Comparison of ENCODE assay signal across 18 cellular contexts in genomic region chr1:208928335-208928734, GRCh38.
A peak's percentile ranks its signal among the peaks of the same experiment; 100 is the strongest.
DNase-seq lines count a peak whose midpoint lies in the region; ATAC-seq and TF ChIP-seq lines count a peak whose summit lies in the region.
"Had no signal": no experiment of that assay in that cellular context is flagged by ENCODE, and none has a peak within 500 bp of the region (broad histone marks: within the 10 kb centered on the region; RNA-seq: fewer than 3 reads in every experiment).

No MANE protein-coding gene starts in this region.

- H3K36me3 ChIP-seq in SK-N-SH (replicated peaks in 1 of 2; ENCODE audit: control insufficient read depth in 1 of 2, insufficient read depth in 2 of 2, low read length in 1 of 2): no peaks in the 10 kb centered on the region
- H3K36me3 ChIP-seq in GM23338 (ENCODE audit: insufficient read depth): no peaks in the 10 kb centered on the region

- H3K4me2 ChIP-seq in SK-N-SH: peak overlapping the region; percentile 48; the same call in 1 of the 2 replicates
- H3K4me2 ChIP-seq in GM23338: no peak overlapping the region

- TF ChIP-seq EP300 in SK-N-SH (IDR thresholded peaks at IDR 0.05; ENCODE audit: borderline replicate concordance in 1 of 2, low read depth in 1 of 2, low read length in 1 of 2): no peak

- ATAC-seq in GM19455 (IDR thresholded peaks at IDR 0.05; ENCODE audit: unreplicated experiment) (no peak), GM23338 (no peak)
- ATAC-seq: GM12878, HCT116 had no signal

- H3K4me1 ChIP-seq in SK-N-SH (ENCODE audit: control insufficient read depth in 1 of 2, insufficient read depth in 2 of 2, low read depth in 1 of 2, low read length in 1 of 2) (peaks cover 10 to 12% of the 10 kb centered on the region in 2 experiments), GM23338 (ENCODE audit: insufficient read depth) (no peaks in the 10 kb centered on the region)

- no peaks in the 10 kb centered on the region; the same call in 2 of the 3 replicates for H3K9me3 Mint-ChIP-seq in GM23338
- H3K9me3 Mint-ChIP-seq: H9 had no signal

- H3K27me3 ChIP-seq in SK-N-SH (ENCODE audit: insufficient read depth) (no peaks in the 10 kb centered on the region), GM23338 (ENCODE audit: insufficient read depth) (no peaks in the 10 kb centered on the region)

- H3K79me2 ChIP-seq in SK-N-SH (ENCODE audit: insufficient read depth) (no peaks in the 10 kb centered on the region), GM23338 (replicated peaks; ENCODE audit: insufficient read depth) (no peaks in the 10 kb centered on the region)

- H2AFZ ChIP-seq in SK-N-SH (ENCODE audit: low read depth): no peak overlapping the region
- H2AFZ ChIP-seq in GM23338: no peak overlapping the region

- H3K4me1 Mint-ChIP-seq in GM23338: peaks cover 25% of the 10 kb centered on the region
- H3K4me1 Mint-ChIP-seq: CD4-positive, alpha-beta memory T cell had no signal

- H3K9ac ChIP-seq in SK-N-SH: no peak overlapping the region

- H3K4me3 ChIP-seq in SK-N-SH (ENCODE audit: low read depth in 2 of 2, low read length in 1 of 2) (no peak overlapping the region), GM23338 (no peak overlapping the region)
- H3K4me3 ChIP-seq: GM12878 had no signal

- H3K36me3 Mint-ChIP-seq in GM23338 (ENCODE audit: low read depth): no peaks in the 10 kb centered on the region
- H3K36me3 Mint-ChIP-seq: CD4-positive, alpha-beta memory T cell had no signal

- 61% methylated on average over 4 of the region's 4 CpGs for WGBS in SK-N-SH (ENCODE audit: low lambda C conversion rate)

- H3K4me3 Mint-ChIP-seq in GM23338: no peak overlapping the region
- H3K4me3 Mint-ChIP-seq: CD4-positive, alpha-beta memory T cell; H9 had no signal

- H3K9me3 ChIP-seq in SK-N-SH: no peaks in the 10 kb centered on the region

- CTCF ChIA-PET in SK-N-SH (lab: Yijun Ruan, JAX): interaction anchor here (1.1 kb wide), 1 partner anchor 9 kb away, joined by 3 read pairs; no protein-coding TSS in a partner anchor

- DNase-seq in M059J (ENCODE audit: low read depth) (peak; percentile 54), SK-N-SH (no peak), epithelial cell of prostate (ENCODE audit: low read depth, low spot score) (no peak), kidney tubule cell (ENCODE audit: low spot score) (peak; percentile 13), occipital lobe (lab: John Stamatoyannopoulos, UW) (no peak), GM23338 (ENCODE audit: low spot score) (no peak), NCI-H1105 (lab: John Stamatoyannopoulos, UW) (no peak)
- DNase-seq: C1 segment of cervical spinal cord; Calu3; CD4-positive, alpha-beta memory T cell; COR-L47; DMS53; DMS79 treated with DMSO at 0.1 percent for 48 hours; GDM1; H9 had no signal

- H3K27ac ChIP-seq in SK-N-SH (ENCODE audit: low read depth in 2 of 2, low read length in 1 of 2): peak overlapping the region in 1 of 2 experiments; percentile 49; a peak in 3 of 4 replicates
- H3K27ac ChIP-seq in epithelial cell of prostate: peak overlapping the region; percentile 35
- H3K27ac ChIP-seq in GM23338 (ENCODE audit: low read depth): no peak overlapping the region

- H3K27ac Mint-ChIP-seq in GM23338: no peak overlapping the region
- H3K27ac Mint-ChIP-seq: CD4-positive, alpha-beta memory T cell; H9 had no signal

- H3F3A ChIP-seq in SK-N-SH (replicated peaks; ENCODE audit: insufficient read depth): peaks cover 18% of the 10 kb centered on the region
- no peaks in the 10 kb centered on the region for H3F3A ChIP-seq in GM23338 (replicated peaks; ENCODE audit: low read depth)

- H4K20me1 ChIP-seq in SK-N-SH (ENCODE audit: insufficient read depth) (no peaks in the 10 kb centered on the region), GM23338 (replicated peaks; ENCODE audit: insufficient read depth) (no peaks in the 10 kb centered on the region)

- POLR2A ChIA-PET in SK-N-SH (lab: Yijun Ruan, JAX): no interaction called here

- TF ChIP-seq CTCF in SK-N-SH (IDR thresholded peaks at IDR 0.05) (no peak), GM23338 (conservative IDR thresholded peaks at IDR 0.05; ENCODE audit: low read depth in 2 of 2) (no peak)

- peaks cover 5% of the 10 kb centered on the region for H3K27me3 Mint-ChIP-seq in GM23338 (ENCODE audit: insufficient read depth, low read depth, poor library complexity)

- no peak for TF ChIP-seq RAD21 in SK-N-SH (IDR thresholded peaks at IDR 0.05; ENCODE audit: low read length)

- H3K9me2 ChIP-seq in SK-N-SH (no peaks in the 10 kb centered on the region), GM23338 (ENCODE audit: insufficient read depth) (peaks cover 6% of the 10 kb centered on the region; the same call in 1 of the 2 replicates)

TF ChIP-seq in SK-N-SH, 30 proteins besides CTCF, POLR2A, EP300 and RAD21 (continues in another document):
- TF ChIP-seq ZBTB33 (IDR thresholded peaks at IDR 0.05; ENCODE audit: borderline replicate concordance, low read depth) (no peak), MAX (IDR thresholded peaks at IDR 0.05; ENCODE audit: low read depth) (no peak), EZH2phosphoT487 (IDR thresholded peaks at IDR 0.05; ENCODE audit: borderline replicate concordance, low read depth) (no peak), RXRA (IDR thresholded peaks at IDR 0.05; ENCODE audit: borderline replicate concordance, low read depth) (no peak), TCF12 (IDR thresholded peaks at IDR 0.05) (0 out of 2 replicates have a peak, but pooled peaks have one; percentile 5), GATA2 (CRISPR knock-in tag; IDR thresholded peaks at IDR 0.05) (no peak), MEF2A (IDR thresholded peaks at IDR 0.05; ENCODE audit: borderline replicate concordance, low read depth) (no peak), ELF1 (IDR thresholded peaks at IDR 0.05) (no peak), SMC3 (IDR thresholded peaks at IDR 0.05; ENCODE audit: low read depth, low read length) (no peak), TAF1 (IDR thresholded peaks at IDR 0.05; ENCODE audit: borderline replicate concordance, low read depth, low read length) (no peak), TEAD4 (IDR thresholded peaks at IDR 0.05; ENCODE audit: borderline replicate concordance, insufficient read depth) (no peak), RCOR1 (IDR thresholded peaks at IDR 0.05; ENCODE audit: low read length) (no peak)

TF ChIP-seq in GM23338, 12 proteins besides CTCF, POLR2A, EP300 and RAD21 (continues in another document):
- TF ChIP-seq JUNB (IDR thresholded peaks at IDR 0.05; ENCODE audit: unreplicated experiment) (no peak), POLR2AphosphoS5 (IDR thresholded peaks at IDR 0.05; ENCODE audit: low read depth) (no peak), ZNF462 (CRISPR knock-in tag; IDR thresholded peaks at IDR 0.05) (no peak), STAT1 (IDR thresholded peaks at IDR 0.05; ENCODE audit: unreplicated experiment) (no peak), EZH2phosphoT487 (IDR thresholded peaks at IDR 0.05; ENCODE audit: unreplicated experiment) (no peak), EZH2 (IDR thresholded peaks at IDR 0.05; ENCODE audit: low read depth, unreplicated experiment) (no peak)

Comparison
In these comparisons a context has a peak if more than half of its experiments do, and no peak if none do; other contexts are left out.
1. DNase-seq: peak in M059J (single experiment) and kidney tubule cell (single experiment); none in SK-N-SH (single experiment), epithelial cell of prostate (single experiment), occipital lobe (single experiment), GM23338 (single experiment) and NCI-H1105 (single experiment).